1 cellular context compared by ENCODE assay signal in genomic region chr6:14641401-14641800, GRCh38.
TF ChIP-seq lines count a peak whose summit lies in the region.

No MANE protein-coding gene starts in this region.

TF ChIP-seq in GM23338, 12 proteins besides CTCF, POLR2A, EP300 and RAD21 (continued from another document):
- TF ChIP-seq ZNF462 (CRISPR knock-in tag; IDR thresholded peaks at IDR 0.05) (no peak), EZH2 (IDR thresholded peaks at IDR 0.05; ENCODE audit: low read depth, unreplicated experiment) (no peak), STAT1 (IDR thresholded peaks at IDR 0.05; ENCODE audit: unreplicated experiment) (no peak), JUNB (IDR thresholded peaks at IDR 0.05; ENCODE audit: unreplicated experiment) (no peak), POLR2AphosphoS5 (IDR thresholded peaks at IDR 0.05; ENCODE audit: low read depth) (no peak), ZNF331 (CRISPR knock-in tag; IDR thresholded peaks at IDR 0.05; ENCODE audit: low read depth) (no peak), EZH2phosphoT487 (IDR thresholded peaks at IDR 0.05; ENCODE audit: unreplicated experiment) (no peak), NANOG (IDR thresholded peaks at IDR 0.05; ENCODE audit: borderline replicate concordance) (no peak), ZNF114 (CRISPR knock-in tag; IDR thresholded peaks at IDR 0.05) (no peak)
- TF ChIP-seq, protein P1, sequence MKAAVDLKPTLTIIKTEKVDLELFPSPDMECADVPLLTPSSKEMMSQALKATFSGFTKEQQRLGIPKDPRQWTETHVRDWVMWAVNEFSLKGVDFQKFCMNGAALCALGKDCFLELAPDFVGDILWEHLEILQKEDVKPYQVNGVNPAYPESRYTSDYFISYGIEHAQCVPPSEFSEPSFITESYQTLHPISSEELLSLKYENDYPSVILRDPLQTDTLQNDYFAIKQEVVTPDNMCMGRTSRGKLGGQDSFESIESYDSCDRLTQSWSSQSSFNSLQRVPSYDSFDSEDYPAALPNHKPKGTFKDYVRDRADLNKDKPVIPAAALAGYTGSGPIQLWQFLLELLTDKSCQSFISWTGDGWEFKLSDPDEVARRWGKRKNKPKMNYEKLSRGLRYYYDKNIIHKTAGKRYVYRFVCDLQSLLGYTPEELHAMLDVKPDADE (IDR thresholded peaks at IDR 0.05) = no peak
